In the genomic region with DNA sequence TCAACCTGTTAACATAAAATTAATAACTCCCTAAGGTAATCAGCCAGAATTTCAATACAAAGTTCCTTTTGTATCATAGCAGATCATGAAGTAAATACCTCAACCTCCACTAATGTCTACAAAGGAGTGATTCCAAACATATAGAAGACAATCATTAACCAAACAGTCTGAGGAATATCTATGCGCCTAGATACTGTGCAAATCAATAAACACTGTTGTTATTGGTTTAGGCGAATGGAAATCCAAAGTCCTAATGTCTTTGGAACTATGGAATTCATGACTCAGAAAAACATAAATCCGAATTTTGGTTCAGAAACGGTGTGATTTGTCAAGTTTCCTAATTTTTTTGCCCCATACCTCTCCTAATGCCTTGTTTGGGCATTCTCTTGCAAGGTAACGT, we compare ENCODE assay signal across 16 cellular contexts.
"Had no signal": no experiment of that assay in that cellular context is flagged by ENCODE, and none has a peak within 500 bp of the region (broad histone marks: within the 10 kb centered on the region; RNA-seq: fewer than 3 reads in every experiment).

No MANE protein-coding gene starts in this region.

- H3K36me3 ChIP-seq: neutrophil, sigmoid colon had no signal

- ATAC-seq: esophagus mucosa; heart right ventricle; naive thymus-derived CD8-positive, alpha-beta T cell had no signal

- H3K4me3 ChIP-seq: dorsolateral prefrontal cortex, heart right ventricle, sigmoid colon, skin epidermis had no signal

- DNase-seq: cortex of kidney; dorsolateral prefrontal cortex; effector CD8-positive, alpha-beta T cell; heart right ventricle; naive thymus-derived CD8-positive, alpha-beta T cell; posterior cingulate gyrus; sigmoid colon; stimulated activated CD4-positive, alpha-beta T cell treated with anti-CD3 and anti-CD28 coated beads, Interleukin-12 subunit alpha, Interleukin-12 subunit beta, amount 100 ng/mL, for 4 hours; stimulated activated naive CD4-positive, alpha-beta T cell treated with Interleukin-2 at 50 U/mL for 16 hours; trophoblast cell had no signal

- H3K9me3 ChIP-seq: neutrophil, sigmoid colon had no signal

- H3K27ac ChIP-seq: dorsolateral prefrontal cortex, heart right ventricle, neutrophil, sigmoid colon, skin epidermis had no signal

- FAIRE-seq: frontal cortex, keratinocyte, urothelium cell line had no signal

- H3K27me3 ChIP-seq: dorsolateral prefrontal cortex, heart right ventricle, neutrophil, sigmoid colon had no signal
